In genomic region chr18:79105455-79105854, GRCh38 we compare ENCODE assay signal across 30 cellular contexts.
"Had no signal": no experiment of that assay in that cellular context is flagged by ENCODE, and none has a peak within 500 bp of the region (broad histone marks: within the 10 kb centered on the region; RNA-seq: fewer than 3 reads in every experiment).

No MANE protein-coding gene starts in this region.

- H3K36me3 ChIP-seq: adrenal gland, gastrocnemius medialis had no signal

- ATAC-seq: activated CD4-positive, alpha-beta T cell treated with anti-CD3 and anti-CD28 coated beads for 36 hours; activated CD8-positive, alpha-beta memory T cell treated with anti-CD3 and anti-CD28 coated beads, Interleukin-2, amount 10 ng/mL, durations not matched to agents 7 days and 5 days; activated CD8-positive, alpha-beta T cell treated with anti-CD3 and anti-CD28 coated beads, Interleukin-2, amount 10 ng/mL, durations not matched to agents 7 days and 5 days; activated naive CD8-positive, alpha-beta T cell treated with anti-CD3 and anti-CD28 coated beads, Interleukin-2, amount 50 U/mL, for 24 hours; body of pancreas; effector memory CD8-positive, alpha-beta T cell; foreskin keratinocyte; gastrocnemius medialis; heart left ventricle had no signal

- H3K4me3 Mint-ChIP-seq: activated CD4-positive, alpha-beta memory T cell treated with anti-CD3 and anti-CD28 coated beads for 36 hours; activated CD4-positive, alpha-beta T cell treated with anti-CD3 and anti-CD28 coated beads for 36 hours; activated CD4-positive, alpha-beta T cell treated with anti-CD3 and anti-CD28 coated beads, Interleukin-2, amount 10 ng/mL, durations not matched to agents 24 days and 14 days; activated CD8-positive, alpha-beta memory T cell treated with anti-CD3 and anti-CD28 coated beads, Interleukin-2, amount 10 ng/mL, durations not matched to agents 7 days and 5 days; activated CD8-positive, alpha-beta T cell treated with anti-CD3 and anti-CD28 coated beads, Interleukin-2, amount 10 ng/mL, durations not matched to agents 7 days and 5 days; activated naive CD4-positive, alpha-beta T cell treated with anti-CD3 and anti-CD28 coated beads, Interleukin-2, amount 10 ng/mL, durations not matched to agents 7 days and 5 days; activated naive CD8-positive, alpha-beta T cell treated with anti-CD3 and anti-CD28 coated beads for 36 hours; activated naive CD8-positive, alpha-beta T cell treated with anti-CD3 and anti-CD28 coated beads, Interleukin-2, amount 50 U/mL, for 24 hours; effector memory CD8-positive, alpha-beta T cell had no signal

- H3K27ac ChIP-seq: adrenal gland, body of pancreas, esophagus muscularis mucosa, foreskin keratinocyte, gastrocnemius medialis, heart left ventricle had no signal

- H3K4me1 ChIP-seq: body of pancreas, foreskin keratinocyte had no signal

- H3K4me3 ChIP-seq: adrenal gland, body of pancreas, esophagus muscularis mucosa, gastrocnemius medialis, heart left ventricle had no signal

- H3K9me3 Mint-ChIP-seq: activated CD4-positive, alpha-beta memory T cell treated with anti-CD3 and anti-CD28 coated beads for 36 hours; activated CD4-positive, alpha-beta T cell treated with anti-CD3 and anti-CD28 coated beads, Interleukin-2, amount 10 ng/mL, durations not matched to agents 24 days and 14 days; activated naive CD4-positive, alpha-beta T cell treated with anti-CD3 and anti-CD28 coated beads, Interleukin-2, amount 10 ng/mL, durations not matched to agents 7 days and 5 days; activated naive CD8-positive, alpha-beta T cell treated with anti-CD3 and anti-CD28 coated beads for 36 hours; effector memory CD8-positive, alpha-beta T cell had no signal

- H3K27ac Mint-ChIP-seq: activated CD4-positive, alpha-beta memory T cell treated with anti-CD3 and anti-CD28 coated beads for 36 hours; activated CD4-positive, alpha-beta T cell treated with anti-CD3 and anti-CD28 coated beads for 36 hours; activated CD4-positive, alpha-beta T cell treated with anti-CD3 and anti-CD28 coated beads, Interleukin-2, amount 10 ng/mL, durations not matched to agents 24 days and 14 days; activated CD8-positive, alpha-beta memory T cell treated with anti-CD3 and anti-CD28 coated beads, Interleukin-2, amount 10 ng/mL, durations not matched to agents 7 days and 5 days; activated CD8-positive, alpha-beta T cell treated with anti-CD3 and anti-CD28 coated beads, Interleukin-2, amount 10 ng/mL, durations not matched to agents 7 days and 5 days; activated naive CD4-positive, alpha-beta T cell treated with anti-CD3 and anti-CD28 coated beads, Interleukin-2, amount 10 ng/mL, durations not matched to agents 7 days and 5 days; activated naive CD8-positive, alpha-beta T cell treated with anti-CD3 and anti-CD28 coated beads for 36 hours; activated naive CD8-positive, alpha-beta T cell treated with anti-CD3 and anti-CD28 coated beads, Interleukin-2, amount 50 U/mL, for 24 hours; effector memory CD8-positive, alpha-beta T cell had no signal

- H3K27me3 ChIP-seq: adrenal gland, body of pancreas, esophagus muscularis mucosa, foreskin keratinocyte, gastrocnemius medialis, heart left ventricle had no signal

- DNase-seq: activated CD4-positive, alpha-beta memory T cell treated with anti-CD3 and anti-CD28 coated beads for 36 hours; activated CD4-positive, alpha-beta T cell treated with anti-CD3 and anti-CD28 coated beads for 36 hours; activated CD4-positive, alpha-beta T cell treated with anti-CD3 and anti-CD28 coated beads, Interleukin-2, amount 10 ng/mL, durations not matched to agents 24 days and 14 days; activated CD4-positive, CD25-positive, alpha-beta regulatory T cell; activated CD4-positive, CD25-positive, alpha-beta regulatory T cell treated with anti-CD3 and anti-CD28 coated beads, Interleukin-2, amount 50 U/mL, for 72 hours; activated CD8-positive, alpha-beta memory T cell treated with anti-CD3 and anti-CD28 coated beads, Interleukin-2, amount 10 ng/mL, durations not matched to agents 7 days and 5 days; activated CD8-positive, alpha-beta memory T cell treated with anti-CD3 and anti-CD28 coated beads, Interleukin-2, amount 50 U/mL, for 4 hours; activated CD8-positive, alpha-beta T cell treated with anti-CD3 and anti-CD28 coated beads, Interleukin-2, amount 10 ng/mL, durations not matched to agents 7 days and 5 days; activated gamma-delta T cell; activated naive CD4-positive, alpha-beta T cell; activated naive CD4-positive, alpha-beta T cell treated with anti-CD3 and anti-CD28 coated beads, Interleukin-2, amount 10 ng/mL, durations not matched to agents 7 days and 5 days; activated naive CD8-positive, alpha-beta T cell treated with anti-CD3 and anti-CD28 coated beads for 36 hours; activated naive CD8-positive, alpha-beta T cell treated with anti-CD3 and anti-CD28 coated beads, Interleukin-2, amount 50 U/mL, for 24 hours; activated T-cell treated with anti-CD3 and anti-CD28 coated beads, Interleukin-2, amount 50 U/mL, for 48 hours; adrenal gland; amygdala; aorta; body of pancreas; caudate nucleus; cortex of kidney; dermis blood vessel endothelial cell; effector CD4-positive, alpha-beta T cell; effector memory CD8-positive, alpha-beta T cell; erythroblast; foreskin keratinocyte; gastrocnemius medialis; glutamatergic neuron; heart left ventricle; T-helper 1 cell had no signal

- H3K9me3 ChIP-seq: adrenal gland, body of pancreas, esophagus muscularis mucosa, gastrocnemius medialis, heart left ventricle had no signal

- H3K27me3 Mint-ChIP-seq: activated CD4-positive, alpha-beta memory T cell treated with anti-CD3 and anti-CD28 coated beads for 36 hours; activated CD4-positive, alpha-beta T cell treated with anti-CD3 and anti-CD28 coated beads for 36 hours; activated CD4-positive, alpha-beta T cell treated with anti-CD3 and anti-CD28 coated beads, Interleukin-2, amount 10 ng/mL, durations not matched to agents 24 days and 14 days; activated CD8-positive, alpha-beta memory T cell treated with anti-CD3 and anti-CD28 coated beads, Interleukin-2, amount 10 ng/mL, durations not matched to agents 7 days and 5 days; activated naive CD4-positive, alpha-beta T cell treated with anti-CD3 and anti-CD28 coated beads, Interleukin-2, amount 10 ng/mL, durations not matched to agents 7 days and 5 days; activated naive CD8-positive, alpha-beta T cell treated with anti-CD3 and anti-CD28 coated beads for 36 hours; activated naive CD8-positive, alpha-beta T cell treated with anti-CD3 and anti-CD28 coated beads, Interleukin-2, amount 50 U/mL, for 24 hours; effector memory CD8-positive, alpha-beta T cell had no signal
